Comparison of ENCODE assay signal across 19 cellular contexts in genomic region chr10:8063935-8064334, GRCh38. TPM values are rescaled to one million over a fixed set of nuclear protein-coding genes. Genes with fewer than 3 reads are reported as not detected.
DNase-seq lines count a peak whose midpoint lies in the region; ATAC-seq lines count a peak whose summit lies in the region.
"Had no signal": no experiment of that assay in that cellular context is flagged by ENCODE, and none has a peak within 500 bp of the region (broad histone marks: within the 10 kb centered on the region; RNA-seq: fewer than 3 reads in every experiment).

No MANE protein-coding gene starts in this region.

- H3K4me1 ChIP-seq in iPS-20b (ENCODE audit: insufficient read depth, low read length), result peaks cover 51% of the 10 kb centered on the region
- peaks cover 20% of the 10 kb centered on the region for H3K4me1 ChIP-seq in skeletal muscle satellite cell (ENCODE audit: control insufficient read depth, insufficient read depth, low read length)

- POLR2A ChIA-PET in activated CD4-positive, alpha-beta memory T cell treated with anti-CD3 and anti-CD28 coated beads for 36 hours (lab: Charles Lee), result interaction anchor here (1.3 to 1.8 kb wide), 2 partner anchors 269 to 339 kb away, joined by 3 to 4 read pairs; no protein-coding TSS in a partner anchor

- no peak overlapping the region for H3K27ac ChIP-seq in iPS-20b (ENCODE audit: low read length)
- H3K27ac ChIP-seq: esophagus muscularis mucosa, heart left ventricle, PC-9 had no signal

- H3K36me3 ChIP-seq in iPS-20b (ENCODE audit: insufficient read depth, low read depth, low read length) (no peaks in the 10 kb centered on the region), skeletal muscle satellite cell (ENCODE audit: insufficient read depth, low read length) (peaks cover 56% of the 10 kb centered on the region)

- CTCF ChIA-PET in activated CD4-positive, alpha-beta memory T cell treated with anti-CD3 and anti-CD28 coated beads for 36 hours (lab: Charles Lee), result no interaction called here

- DNase-seq in activated T-cell treated with anti-CD3 and anti-CD28 coated beads, Interleukin-2, amount 50 U/mL, for 72 hours, result no peak
- DNase-seq in activated T-cell treated with anti-CD3 and anti-CD28 coated beads for 4 hours (no peak), SW 1271 (lab: John Stamatoyannopoulos, UW) (no peak)
- DNase-seq in activated CD4-positive, alpha-beta memory T cell treated with anti-CD3 and anti-CD28 coated beads for 36 hours, result no peak
- DNase-seq in central memory CD4-positive, alpha-beta T cell, result no peak
- DNase-seq: ACHN; activated T-cell treated with anti-CD3 and anti-CD28 coated beads, Interleukin-2, amount 50 U/mL, for 48 hours; aorta; cortex of kidney; heart left ventricle; left colon; MM.1S; NCI-H2081 treated with DMSO at 0.1 percent for 48 hours; NCI-H526; PC-9 had no signal

- H3K27me3 ChIP-seq in iPS-20b (ENCODE audit: insufficient read depth, low read length) (peaks cover 82% of the 10 kb centered on the region), skeletal muscle satellite cell (ENCODE audit: control insufficient read depth, insufficient read depth, low read length) (peaks cover 14% of the 10 kb centered on the region)

- H3K27me3 Mint-ChIP-seq in activated T-cell treated with anti-CD3 and anti-CD28 coated beads, Interleukin-2, amount 50 U/mL, for 72 hours (ENCODE audit: low read depth), result no peaks in the 10 kb centered on the region
- no peaks in the 10 kb centered on the region for H3K27me3 Mint-ChIP-seq in activated CD4-positive, alpha-beta memory T cell treated with anti-CD3 and anti-CD28 coated beads for 36 hours

- H3K4me2 ChIP-seq in skeletal muscle satellite cell (ENCODE audit: low read length), result peak overlapping the region; percentile 43
- H3K4me2 ChIP-seq: PC-9 had no signal

- peaks cover 98% of the 10 kb centered on the region for H3K4me1 Mint-ChIP-seq in activated T-cell treated with anti-CD3 and anti-CD28 coated beads, Interleukin-2, amount 50 U/mL, for 72 hours (ENCODE audit: low read depth)
- H3K4me1 Mint-ChIP-seq in activated CD4-positive, alpha-beta memory T cell treated with anti-CD3 and anti-CD28 coated beads for 36 hours (ENCODE audit: low read depth), result peaks cover 96% of the 10 kb centered on the region

- peak overlapping the region; percentile 90 to 98 for H3K4me3 Mint-ChIP-seq in activated T-cell treated with anti-CD3 and anti-CD28 coated beads, Interleukin-2, amount 50 U/mL, for 72 hours
- peak overlapping the region; percentile 29 for H3K4me3 Mint-ChIP-seq in activated CD4-positive, alpha-beta memory T cell treated with anti-CD3 and anti-CD28 coated beads for 36 hours

- no peak for ATAC-seq in activated T-cell treated with anti-CD3 and anti-CD28 coated beads, Interleukin-2, amount 50 U/mL, for 72 hours (replicated peaks in 1 of 2)
- ATAC-seq in GM18868 (IDR thresholded peaks at IDR 0.05; ENCODE audit: unreplicated experiment), result no peak
- ATAC-seq: heart left ventricle, left colon had no signal

- H3K27ac Mint-ChIP-seq in activated T-cell treated with anti-CD3 and anti-CD28 coated beads, Interleukin-2, amount 50 U/mL, for 72 hours, result peak overlapping the region; percentile 86
- peak overlapping the region; percentile 91 for H3K27ac Mint-ChIP-seq in activated CD4-positive, alpha-beta memory T cell treated with anti-CD3 and anti-CD28 coated beads for 36 hours

- H3K9ac ChIP-seq in iPS-20b (ENCODE audit: low read depth, low read length) (no peak overlapping the region), skeletal muscle satellite cell (ENCODE audit: low read depth, low read length) (no peak overlapping the region)

- H3K9me3 Mint-ChIP-seq in activated T-cell treated with anti-CD3 and anti-CD28 coated beads, Interleukin-2, amount 50 U/mL, for 72 hours, result no peaks in the 10 kb centered on the region
- no peaks in the 10 kb centered on the region for H3K9me3 Mint-ChIP-seq in activated CD4-positive, alpha-beta memory T cell treated with anti-CD3 and anti-CD28 coated beads for 36 hours

- H3K4me3 ChIP-seq in iPS-20b (ENCODE audit: low read length), result peak overlapping the region; percentile 56
- H3K4me3 ChIP-seq in skeletal muscle satellite cell (ENCODE audit: low read length), result no peak overlapping the region
- H3K4me3 ChIP-seq: esophagus muscularis mucosa, heart left ventricle, PC-9 had no signal

- H3K36me3 Mint-ChIP-seq in activated T-cell treated with anti-CD3 and anti-CD28 coated beads, Interleukin-2, amount 50 U/mL, for 72 hours (ENCODE audit: insufficient read depth in 2 of 2), result peaks cover 31 to 53% of the 10 kb centered on the region in 2 donors
- peaks cover 92% of the 10 kb centered on the region for H3K36me3 Mint-ChIP-seq in activated CD4-positive, alpha-beta memory T cell treated with anti-CD3 and anti-CD28 coated beads for 36 hours

- no peaks in the 10 kb centered on the region; the same call in 1 of the 2 replicates for H3K9me3 ChIP-seq in iPS-20b (ENCODE audit: insufficient read depth, low read depth, low read length)
- no peaks in the 10 kb centered on the region for H3K9me3 ChIP-seq in skeletal muscle satellite cell (replicated peaks; ENCODE audit: low read length)
- H3K9me3 ChIP-seq: esophagus muscularis mucosa, heart left ventricle had no signal

- intact Hi-C loops in activated CD4-positive, alpha-beta memory T cell treated with anti-CD3 and anti-CD28 coated beads for 36 hours (cut with micrococcal nuclease), result loop anchor here (5.0 to 10.0 kb wide), 3 partner anchors 118 to 1031 kb away; no protein-coding TSS in a partner anchor

RNA-seq across cellular contexts. Expression of gene GATA3, which starts 9.4 kb away (rescaled TPM):
- total RNA-seq in activated T-cell treated with anti-CD3 and anti-CD28 coated beads, Interleukin-2, amount 50 U/mL, for 72 hours, result 10 to 100 TPM; 40.4 to 50.2 TPM
- 10 to 100 TPM; 46.3 to 47.4 TPM for total RNA-seq in activated CD4-positive, alpha-beta memory T cell treated with anti-CD3 and anti-CD28 coated beads for 36 hours
- total RNA-seq in skeletal muscle satellite cell (2012; rRNA removed), result 0.22 TPM in 1 of 2 replicates, not detected in the other
